Comparison of ENCODE assay signal across 21 cellular contexts in the genomic region with DNA sequence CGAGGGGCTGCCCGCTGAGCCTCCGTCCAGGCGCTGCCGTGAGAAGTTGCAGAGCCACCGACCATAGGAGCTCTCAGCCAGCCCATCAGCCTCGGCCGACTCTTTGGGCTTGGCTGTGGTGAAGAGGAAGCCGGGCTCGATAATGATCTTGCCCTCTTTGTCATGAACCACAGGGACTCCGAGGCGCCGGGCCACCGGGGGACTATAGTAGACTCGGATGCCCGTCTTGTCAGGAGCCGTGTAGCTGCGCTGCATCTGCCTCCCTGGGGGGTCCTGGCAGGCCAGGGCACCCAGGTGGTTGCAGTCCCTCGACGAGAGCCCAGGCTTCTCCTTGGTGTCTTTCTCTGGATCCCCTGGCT.
"Had no signal": no experiment of that assay in that cellular context is flagged by ENCODE, and none has a peak within 500 bp of the region (broad histone marks: within the 10 kb centered on the region; RNA-seq: fewer than 3 reads in every experiment).

No MANE protein-coding gene starts in this region.

- H3K4me3 Mint-ChIP-seq: activated CD8-positive, alpha-beta T cell treated with anti-CD3 and anti-CD28 coated beads, Interleukin-2, amount 10 ng/mL, durations not matched to agents 7 days and 5 days; activated naive CD8-positive, alpha-beta T cell treated with anti-CD3 and anti-CD28 coated beads, Interleukin-2, amount 10 ng/mL, durations not matched to agents 7 days and 5 days; WTC11 had no signal

- ATAC-seq: activated CD8-positive, alpha-beta T cell treated with anti-CD3 and anti-CD28 coated beads, Interleukin-2, amount 10 ng/mL, durations not matched to agents 7 days and 5 days; WTC11 had no signal

- H3K4me1 Mint-ChIP-seq: activated naive CD8-positive, alpha-beta T cell treated with anti-CD3 and anti-CD28 coated beads, Interleukin-2, amount 10 ng/mL, durations not matched to agents 7 days and 5 days; WTC11 had no signal

- H3K27me3 ChIP-seq: adrenal gland had no signal

- H3K27me3 Mint-ChIP-seq: activated naive CD8-positive, alpha-beta T cell treated with anti-CD3 and anti-CD28 coated beads, Interleukin-2, amount 10 ng/mL, durations not matched to agents 7 days and 5 days had no signal

- H3K9me3 Mint-ChIP-seq: activated naive CD8-positive, alpha-beta T cell treated with anti-CD3 and anti-CD28 coated beads, Interleukin-2, amount 10 ng/mL, durations not matched to agents 7 days and 5 days; WTC11 had no signal

- H3K9me3 ChIP-seq: adrenal gland had no signal

- H3K4me3 ChIP-seq: adrenal gland, SK-N-MC had no signal

- DNase-seq: activated CD4-positive, alpha-beta T cell treated with anti-CD3 and anti-CD28 coated beads for 48 hours; activated CD4-positive, alpha-beta T cell treated with anti-CD3 and anti-CD28 coated beads, Interleukin-2, amount 50 U/mL, for 4 hours; activated CD4-positive, CD25-positive, alpha-beta regulatory T cell treated with anti-CD3 and anti-CD28 coated beads, Interleukin-2, amount 50 U/mL, for 72 hours; activated CD8-positive, alpha-beta memory T cell treated with anti-CD3 and anti-CD28 coated beads, Interleukin-2, amount 50 U/mL, for 48 hours; activated CD8-positive, alpha-beta T cell treated with anti-CD3 and anti-CD28 coated beads, Interleukin-2, amount 10 ng/mL, durations not matched to agents 7 days and 5 days; activated naive CD4-positive, alpha-beta T cell treated with anti-CD3 and anti-CD28 coated beads, Interleukin-2, amount 50 U/mL, for 16 hours; activated naive CD8-positive, alpha-beta T cell treated with anti-CD3 and anti-CD28 coated beads, Interleukin-2, amount 10 ng/mL, durations not matched to agents 7 days and 5 days; activated T-cell treated with anti-CD3 and anti-CD28 coated beads, Interleukin-2, amount 50 U/mL, for 1 hour; adrenal gland; anterior cingulate cortex; central memory CD4-positive, alpha-beta T cell; Karpas-422; NCI-H1105 treated with DMSO at 0.1 percent for 48 hours; NCI-H1436 treated with DMSO at 0.1 percent for 48 hours; NCI-H187; NCI-H2081; NCI-H446; NCI-H524; T-helper 1 cell had no signal

- H3K27ac ChIP-seq: adrenal gland, SK-N-MC had no signal

- H3K27ac Mint-ChIP-seq: activated CD8-positive, alpha-beta T cell treated with anti-CD3 and anti-CD28 coated beads, Interleukin-2, amount 10 ng/mL, durations not matched to agents 7 days and 5 days; activated naive CD8-positive, alpha-beta T cell treated with anti-CD3 and anti-CD28 coated beads, Interleukin-2, amount 10 ng/mL, durations not matched to agents 7 days and 5 days; WTC11 had no signal
